Comparison of ENCODE assay signal across 26 cellular contexts in the genomic region with DNA sequence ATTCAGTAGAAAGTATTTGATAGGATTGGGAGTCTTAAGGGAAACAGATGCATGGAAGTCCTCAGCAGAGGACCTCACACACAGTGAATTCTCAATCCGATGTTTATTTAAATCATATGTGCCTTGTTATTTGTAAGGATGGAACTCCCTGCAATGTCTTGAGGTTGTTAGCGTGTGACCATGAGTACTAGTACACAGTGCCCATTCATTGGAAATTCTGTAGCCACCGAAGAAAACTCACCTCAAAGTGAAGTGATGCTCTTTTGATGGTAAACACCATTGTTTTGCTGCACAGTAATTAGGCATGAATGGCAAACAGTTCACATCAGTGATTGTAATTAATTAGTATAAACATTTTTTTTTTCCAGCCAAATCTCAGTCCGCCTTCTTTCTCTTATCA.
"Had no signal": no experiment of that assay in that cellular context is flagged by ENCODE, and none has a peak within 500 bp of the region (broad histone marks: within the 10 kb centered on the region; RNA-seq: fewer than 3 reads in every experiment).

No MANE protein-coding gene starts in this region.

- DNase-seq: activated B cell treated with CpG ODN at 0.5 μM for 24 hours; activated CD4-positive, alpha-beta memory T cell treated with anti-CD3 and anti-CD28 coated beads, Interleukin-2, amount 10 ng/mL, durations not matched to agents 7 days and 5 days; activated CD4-positive, alpha-beta T cell treated with anti-CD3 and anti-CD28 coated beads for 4 hours; activated CD4-positive, CD25-positive, alpha-beta regulatory T cell treated with anti-CD3 and anti-CD28 coated beads, Interleukin-2, amount 50 U/mL, for 72 hours; activated CD8-positive, alpha-beta memory T cell treated with anti-CD3 and anti-CD28 coated beads for 24 hours; activated CD8-positive, alpha-beta memory T cell treated with anti-CD3 and anti-CD28 coated beads, Interleukin-2, amount 10 ng/mL, durations not matched to agents 7 days and 5 days; activated CD8-positive, alpha-beta memory T cell treated with anti-CD3 and anti-CD28 coated beads, Interleukin-2, amount 50 U/mL, for 48 hours; activated effector memory CD4-positive, alpha-beta T cell treated with Interleukin-2 at 50 U/mL for 16 hours; activated naive CD4-positive, alpha-beta T cell treated with anti-CD3 and anti-CD28 coated beads, Interleukin-2, amount 10 ng/mL, durations not matched to agents 7 days and 5 days; activated naive CD8-positive, alpha-beta T cell treated with anti-CD3 and anti-CD28 coated beads, Interleukin-2, amount 50 U/mL, for 24 hours; activated T-cell treated with anti-CD3 and anti-CD28 coated beads, Interleukin-2, amount 50 U/mL, for 48 hours; anterior cingulate cortex; brain microvascular endothelial cell; central memory CD4-positive, alpha-beta T cell; NCI-H1092 treated with DMSO at 0.1 percent for 48 hours; NCI-H1417 treated with DMSO at 0.1 percent for 48 hours; NCI-H187 treated with DMSO at 0.1 percent for 48 hours; NCI-H2081 treated with DMSO at 0.1 percent for 48 hours; NCI-H226; NCI-H524 treated with DMSO at 0.1 percent for 48 hours; SHP77; SJCRH30; SK-N-SH had no signal

- H3K36me3 ChIP-seq: brain microvascular endothelial cell, SJCRH30 had no signal

- ATAC-seq: activated CD8-positive, alpha-beta memory T cell treated with anti-CD3 and anti-CD28 coated beads, Interleukin-2, amount 10 ng/mL, durations not matched to agents 7 days and 5 days; activated naive CD8-positive, alpha-beta T cell treated with anti-CD3 and anti-CD28 coated beads, Interleukin-2, amount 50 U/mL, for 24 hours; Panc1 had no signal

- H3K4me3 Mint-ChIP-seq: activated B cell treated with CpG ODN at 0.5 μM for 24 hours; activated CD4-positive, alpha-beta memory T cell treated with anti-CD3 and anti-CD28 coated beads, Interleukin-2, amount 10 ng/mL, durations not matched to agents 7 days and 5 days; activated CD8-positive, alpha-beta memory T cell treated with anti-CD3 and anti-CD28 coated beads, Interleukin-2, amount 10 ng/mL, durations not matched to agents 7 days and 5 days; activated naive CD4-positive, alpha-beta T cell treated with anti-CD3 and anti-CD28 coated beads, Interleukin-2, amount 10 ng/mL, durations not matched to agents 7 days and 5 days; activated naive CD8-positive, alpha-beta T cell; activated naive CD8-positive, alpha-beta T cell treated with anti-CD3 and anti-CD28 coated beads, Interleukin-2, amount 50 U/mL, for 24 hours; T-helper 1 cell treated with Interleukin-12 subunit alpha and Interleukin-12 subunit beta and Interleukin-4 antibody, amounts not matched to agents 30 μg/mL and 1 μg/mL, for 36 hours had no signal

- H3K9ac ChIP-seq: SK-N-SH had no signal

- H3K9me3 Mint-ChIP-seq: activated B cell treated with CpG ODN at 0.5 μM for 24 hours; activated CD4-positive, alpha-beta memory T cell treated with anti-CD3 and anti-CD28 coated beads, Interleukin-2, amount 10 ng/mL, durations not matched to agents 7 days and 5 days; activated naive CD4-positive, alpha-beta T cell treated with anti-CD3 and anti-CD28 coated beads, Interleukin-2, amount 10 ng/mL, durations not matched to agents 7 days and 5 days; activated naive CD8-positive, alpha-beta T cell treated with anti-CD3 and anti-CD28 coated beads, Interleukin-2, amount 50 U/mL, for 24 hours; T-helper 1 cell treated with Interleukin-12 subunit alpha and Interleukin-12 subunit beta and Interleukin-4 antibody, amounts not matched to agents 30 μg/mL and 1 μg/mL, for 36 hours had no signal

- H3K27me3 ChIP-seq: brain microvascular endothelial cell, SJCRH30 had no signal

- H3K4me3 ChIP-seq: SJCRH30 had no signal

- H3K9me2 ChIP-seq: SK-N-SH had no signal

- H3K27me3 Mint-ChIP-seq: activated B cell treated with CpG ODN at 0.5 μM for 24 hours; activated CD4-positive, alpha-beta memory T cell treated with anti-CD3 and anti-CD28 coated beads, Interleukin-2, amount 10 ng/mL, durations not matched to agents 7 days and 5 days; activated CD8-positive, alpha-beta memory T cell treated with anti-CD3 and anti-CD28 coated beads, Interleukin-2, amount 10 ng/mL, durations not matched to agents 7 days and 5 days; activated naive CD4-positive, alpha-beta T cell treated with anti-CD3 and anti-CD28 coated beads, Interleukin-2, amount 10 ng/mL, durations not matched to agents 7 days and 5 days; activated naive CD8-positive, alpha-beta T cell; activated naive CD8-positive, alpha-beta T cell treated with anti-CD3 and anti-CD28 coated beads, Interleukin-2, amount 50 U/mL, for 24 hours had no signal

- H3K36me3 Mint-ChIP-seq: activated naive CD4-positive, alpha-beta T cell treated with anti-CD3 and anti-CD28 coated beads, Interleukin-2, amount 10 ng/mL, durations not matched to agents 7 days and 5 days had no signal

- H3K9me3 ChIP-seq: SJCRH30, SK-N-SH had no signal

- H3K4me2 ChIP-seq: SK-N-SH had no signal

- H3K27ac Mint-ChIP-seq: activated B cell treated with CpG ODN at 0.5 μM for 24 hours; activated CD4-positive, alpha-beta memory T cell treated with anti-CD3 and anti-CD28 coated beads, Interleukin-2, amount 10 ng/mL, durations not matched to agents 7 days and 5 days; activated CD8-positive, alpha-beta memory T cell treated with anti-CD3 and anti-CD28 coated beads, Interleukin-2, amount 10 ng/mL, durations not matched to agents 7 days and 5 days; activated naive CD4-positive, alpha-beta T cell treated with anti-CD3 and anti-CD28 coated beads, Interleukin-2, amount 10 ng/mL, durations not matched to agents 7 days and 5 days; activated naive CD8-positive, alpha-beta T cell; activated naive CD8-positive, alpha-beta T cell treated with anti-CD3 and anti-CD28 coated beads, Interleukin-2, amount 50 U/mL, for 24 hours; T-helper 1 cell treated with Interleukin-12 subunit alpha and Interleukin-12 subunit beta and Interleukin-4 antibody, amounts not matched to agents 30 μg/mL and 1 μg/mL, for 36 hours had no signal
